ENCODE assay signal across 8 cellular contexts in the genomic region with DNA sequence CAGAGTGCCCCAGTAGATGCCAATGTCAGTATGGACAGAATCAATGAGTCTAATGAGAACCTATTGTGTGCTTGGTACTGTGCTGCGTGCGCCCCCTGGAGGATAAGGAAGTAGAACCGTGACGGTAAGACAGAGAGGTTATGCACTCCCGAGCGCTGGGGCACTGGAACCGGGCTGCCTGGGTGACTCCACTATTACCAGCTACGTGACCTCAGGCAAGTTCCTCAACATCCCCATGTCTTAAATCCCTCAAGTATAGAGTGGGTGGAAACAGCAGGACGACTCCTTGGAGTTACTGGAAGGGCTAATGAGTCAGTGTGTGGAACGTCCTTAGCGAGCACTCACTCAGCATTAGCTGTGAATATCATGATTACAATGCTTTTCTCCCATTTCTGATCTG. TPM values are rescaled to one million over a fixed set of nuclear protein-coding genes. Genes with fewer than 3 reads are reported as not detected.
DNase-seq lines count a peak whose midpoint lies in the region; ATAC-seq, FAIRE-seq and TF ChIP-seq lines count a peak whose summit lies in the region.

No MANE protein-coding gene starts in this region.

- H3K27ac ChIP-seq in SK-N-SH (ENCODE audit: low read depth in 2 of 2, low read length in 1 of 2) (no peak overlapping the region), kidney (ENCODE audit: low read depth in 2 of 2, low read length in 2 of 2) (no peak overlapping the region)

- no peak overlapping the region for H2AFZ ChIP-seq in SK-N-SH (ENCODE audit: low read depth)

- H3K9me2 ChIP-seq in SK-N-SH = no peaks in the 10 kb centered on the region

- H3K27me3 ChIP-seq in SK-N-SH (ENCODE audit: insufficient read depth) = no peaks in the 10 kb centered on the region

- no peaks in the 10 kb centered on the region for H3K9me3 ChIP-seq in SK-N-SH
- no peaks in the 10 kb centered on the region for H3K9me3 ChIP-seq in kidney (ENCODE audit: control insufficient read depth in 1 of 2, low read length in 2 of 2)

- TF ChIP-seq RAD21 in SK-N-SH (IDR thresholded peaks at IDR 0.05; ENCODE audit: low read length) = peak; percentile 19; the same call in 1 of the 2 replicates

- no peaks in the 10 kb centered on the region for H3K79me2 ChIP-seq in SK-N-SH (ENCODE audit: insufficient read depth)

- H4K20me1 ChIP-seq in SK-N-SH (ENCODE audit: insufficient read depth) = no peaks in the 10 kb centered on the region

- H3K9ac ChIP-seq in SK-N-SH (no peak overlapping the region), kidney (ENCODE audit: low read length in 2 of 2) (no peak overlapping the region)

- H3K4me1 ChIP-seq in SK-N-SH (ENCODE audit: control insufficient read depth in 1 of 2, insufficient read depth in 2 of 2, low read depth in 1 of 2, low read length in 1 of 2) = no peaks in the 10 kb centered on the region
- H3K4me1 ChIP-seq in kidney (ENCODE audit: control insufficient read depth in 1 of 2, insufficient read depth in 1 of 2, low read depth in 1 of 2, low read length in 2 of 2) = no peaks in the 10 kb centered on the region

- CTCF ChIA-PET in SK-N-SH (lab: Yijun Ruan, JAX) = interaction anchor here (1.0 kb wide), 1 partner anchor 130 kb away, joined by 4 read pairs; no protein-coding TSS in a partner anchor

- peak; percentile 62 for ATAC-seq in HG03039 (IDR thresholded peaks at IDR 0.05; ENCODE audit: unreplicated experiment)

- intact Hi-C loops in kidney (cut with DNase I) = no loop called here

- POLR2A ChIA-PET in SK-N-SH (lab: Yijun Ruan, JAX) = no interaction called here

- H3F3A ChIP-seq in SK-N-SH (replicated peaks; ENCODE audit: insufficient read depth) = no peaks in the 10 kb centered on the region

- DNase-seq in NCI-H1092 treated with DMSO at 0.1 percent for 48 hours (lab: John Stamatoyannopoulos, UW) (peak; percentile 13), NCI-H1092 (lab: John Stamatoyannopoulos, UW) (no peak), SK-N-SH (peak; percentile 44), kidney (no peak), cerebellum (ENCODE audit: low spot score) (no peak)
- DNase-seq in activated naive CD4-positive, alpha-beta T cell treated with Interleukin-2 at 50 U/mL for 16 hours = peak; percentile 56
- DNase-seq in stimulated activated CD8-positive, alpha-beta memory T cell treated with anti-CD3 and anti-CD28 coated beads, Interleukin-2, amount 100 ng/mL, for 48 hours (ENCODE audit: low read depth in 2 of 2) = peak; percentile 41 to 59

- FAIRE-seq in kidney (lab: Jason Lieb, UNC) = no peak

- no peak for TF ChIP-seq EP300 in SK-N-SH (IDR thresholded peaks at IDR 0.05; ENCODE audit: borderline replicate concordance in 1 of 2, low read depth in 1 of 2, low read length in 1 of 2)

- no peaks in the 10 kb centered on the region for H3K36me3 ChIP-seq in SK-N-SH (replicated peaks in 1 of 2; ENCODE audit: control insufficient read depth in 1 of 2, insufficient read depth in 2 of 2, low read length in 1 of 2)
- no peaks in the 10 kb centered on the region for H3K36me3 ChIP-seq in kidney (ENCODE audit: control insufficient read depth in 1 of 2, insufficient read depth in 2 of 2, low read length in 2 of 2)

- TF ChIP-seq CTCF in SK-N-SH (IDR thresholded peaks at IDR 0.05) (peak; percentile 54), kidney (IDR thresholded peaks at IDR 0.05; ENCODE audit: borderline replicate concordance, extremely low read depth, insufficient read depth) (peak; percentile 40)

- no peak overlapping the region for H3K4me2 ChIP-seq in SK-N-SH

- no peak overlapping the region for H3K4me3 ChIP-seq in SK-N-SH (ENCODE audit: low read depth in 2 of 2, low read length in 1 of 2)
- no peak overlapping the region for H3K4me3 ChIP-seq in kidney (ENCODE audit: low read length in 2 of 2)

- WGBS in SK-N-SH (ENCODE audit: low lambda C conversion rate) = 22% methylated on average over 11 of the region's 11 CpGs

TF ChIP-seq in SK-N-SH, 30 proteins besides CTCF, POLR2A, EP300 and RAD21:
- TF ChIP-seq MXI1 (IDR thresholded peaks at IDR 0.05; ENCODE audit: low read depth, low read length) = no peak
- TF ChIP-seq RCOR1 (IDR thresholded peaks at IDR 0.05; ENCODE audit: low read length) = no peak

RNA-seq across cellular contexts. Expression of gene CHST4, which starts 16.2 kb away (rescaled TPM):
- polyA plus RNA-seq in SK-N-SH (2012; rRNA removed) = 0.08 and 0.18 TPM in 2 replicates
- 0.10 and 0.12 TPM in 2 replicates for polyA plus RNA-seq in SK-N-SH (2012; cell fraction: cytosol; rRNA removed)
- polyA plus RNA-seq in SK-N-SH (2012; cell fraction: nucleus; rRNA removed) = 0.04 and 0.14 TPM in 2 replicates
- not detected for total RNA-seq in kidney
- not detected for polyA plus RNA-seq in kidney (ENCODE audit: insufficient read depth, low read depth, low replicate concordance)
- total RNA-seq in cerebellum = not detected

RNA-seq across cellular contexts. Expression of gene TAT, which starts 34.5 kb away (rescaled TPM):
- polyA plus RNA-seq in SK-N-SH (2012; rRNA removed) (not detected in 2 replicates), kidney (ENCODE audit: insufficient read depth, low read depth, low replicate concordance) (not detected)
- polyA plus RNA-seq in SK-N-SH (2012; cell fraction: cytosol; rRNA removed) = not detected in 2 replicates
- not detected in 2 replicates for polyA plus RNA-seq in SK-N-SH (2012; cell fraction: nucleus; rRNA removed)
- total RNA-seq in kidney (not detected), cerebellum (not detected)

RNA-seq across cellular contexts. Expression of gene ZNF19, which starts 53.3 kb away (rescaled TPM):
- polyA plus RNA-seq in SK-N-SH (2012; rRNA removed) (1.4 and 2.3 TPM in 2 replicates), kidney (ENCODE audit: insufficient read depth, low read depth, low replicate concordance) (5.9 TPM)
- polyA plus RNA-seq in SK-N-SH (2012; cell fraction: cytosol; rRNA removed) = 1.1 and 1.6 TPM in 2 replicates
- 9.9 and 12.9 TPM in 2 replicates for polyA plus RNA-seq in SK-N-SH (2012; cell fraction: nucleus; rRNA removed)
- total RNA-seq in kidney (22.3 TPM), cerebellum (11.3 TPM)

Comparison
In these comparisons a context has a peak if more than half of its experiments do, and no peak if none do; other contexts are left out.
1. DNase-seq: peak in NCI-H1092 treated with DMSO at 0.1 percent for 48 hours (single experiment), SK-N-SH (single experiment), activated naive CD4-positive, alpha-beta T cell treated with Interleukin-2 at 50 U/mL for 16 hours (single experiment) and stimulated activated CD8-positive, alpha-beta memory T cell treated with anti-CD3 and anti-CD28 coated beads, Interleukin-2, amount 100 ng/mL, for 48 hours (2 of 2); none in NCI-H1092 (single experiment), kidney (single experiment) and cerebellum (single experiment).